In genomic region chr16:3027983-3028715, GRCh38 we compare ENCODE assay signal across 9 cellular contexts. TPM values are rescaled to one million over a fixed set of nuclear protein-coding genes. Genes with fewer than 3 reads are reported as not detected.
DNase-seq lines count a peak whose midpoint lies in the region; ATAC-seq and TF ChIP-seq lines count a peak whose summit lies in the region.
"Had no signal": no experiment of that assay in that cellular context is flagged by ENCODE, and none has a peak within 500 bp of the region (broad histone marks: within the 10 kb centered on the region; RNA-seq: fewer than 3 reads in every experiment).

No MANE protein-coding gene starts in this region.

- no peak overlapping the region for H3K27ac Mint-ChIP-seq in activated naive CD4-positive, alpha-beta T cell treated with anti-CD3 and anti-CD28 coated beads for 36 hours
- no peak overlapping the region for H3K27ac Mint-ChIP-seq in progenitor cell of endocrine pancreas

- peaks cover 11% of the 10 kb centered on the region for H3K36me3 Mint-ChIP-seq in activated naive CD4-positive, alpha-beta T cell treated with anti-CD3 and anti-CD28 coated beads for 36 hours (ENCODE audit: low read depth)
- H3K36me3 Mint-ChIP-seq in progenitor cell of endocrine pancreas (ENCODE audit: insufficient read depth) = peaks cover 8% of the 10 kb centered on the region

- intact Hi-C loops in activated naive CD4-positive, alpha-beta T cell treated with anti-CD3 and anti-CD28 coated beads for 36 hours (cut with micrococcal nuclease) = loop anchor here (1.0 kb wide), 1 partner anchor 25 kb away; no protein-coding TSS in a partner anchor
- intact Hi-C loops in Right ventricle myocardium inferior (cut with DNase I) = no loop called here
- intact Hi-C loops in vagina (cut with DNase I) = no loop called here

- no peaks in the 10 kb centered on the region for H3K9me3 Mint-ChIP-seq in activated naive CD4-positive, alpha-beta T cell treated with anti-CD3 and anti-CD28 coated beads for 36 hours
- no peaks in the 10 kb centered on the region for H3K9me3 Mint-ChIP-seq in progenitor cell of endocrine pancreas (ENCODE audit: low read depth)

- no peak overlapping the region for H3K4me3 Mint-ChIP-seq in activated naive CD4-positive, alpha-beta T cell treated with anti-CD3 and anti-CD28 coated beads for 36 hours
- no peak overlapping the region for H3K4me3 Mint-ChIP-seq in progenitor cell of endocrine pancreas (ENCODE audit: low read depth)

- H3K36me3 ChIP-seq in MG63 (peaks cover 24% of the 10 kb centered on the region), vagina (peaks cover 0 to 3% of the 10 kb centered on the region in 2 donors)

- DNase-seq in MG63 (peak; percentile 39), SK-N-DZ (ENCODE audit: low spot score) (peak; percentile 86), Right ventricle myocardium inferior (ENCODE audit: missing footprints) (peak; percentile 93), progenitor cell of endocrine pancreas (ENCODE audit: low spot score, unreplicated experiment) (peak; percentile 92), vagina (ENCODE audit: extremely low spot score in 2 of 2) (no peak)
- DNase-seq in activated naive CD4-positive, alpha-beta T cell treated with anti-CD3 and anti-CD28 coated beads for 36 hours = peak; percentile 90

- no peak for TF ChIP-seq POLR2A in vagina (IDR thresholded peaks at IDR 0.05)

- ATAC-seq in Right ventricle myocardium inferior (peak; percentile 36), GM18517 (IDR thresholded peaks at IDR 0.05; ENCODE audit: unreplicated experiment) (no peak)

- H3K4me3 ChIP-seq in MG63 = no peak overlapping the region
- H3K4me3 ChIP-seq in vagina = no peak overlapping the region

- H3K9me3 ChIP-seq in MG63 (no peaks in the 10 kb centered on the region), vagina (no peaks in the 10 kb centered on the region)

- CTCF ChIA-PET in activated naive CD4-positive, alpha-beta T cell treated with anti-CD3 and anti-CD28 coated beads for 36 hours (lab: Charles Lee) = interaction anchor here (0.9 to 17.7 kb wide), 18 partner anchors 8 to 145 kb away, joined by 3 to 310 read pairs (median 6); partner anchors contain the start of genes BICDL2, CLDN6, CLDN9 and FLYWCH2

- H3K27me3 ChIP-seq in MG63 (peaks cover 14% of the 10 kb centered on the region), vagina (peaks cover 6% of the 10 kb centered on the region)

- peaks cover 29% of the 10 kb centered on the region for H3K27me3 Mint-ChIP-seq in activated naive CD4-positive, alpha-beta T cell treated with anti-CD3 and anti-CD28 coated beads for 36 hours (ENCODE audit: low read depth)
- H3K27me3 Mint-ChIP-seq in progenitor cell of endocrine pancreas = peaks cover 14% of the 10 kb centered on the region

- peaks cover 26% of the 10 kb centered on the region for H3K4me1 Mint-ChIP-seq in activated naive CD4-positive, alpha-beta T cell treated with anti-CD3 and anti-CD28 coated beads for 36 hours (ENCODE audit: low read depth)
- H3K4me1 Mint-ChIP-seq in progenitor cell of endocrine pancreas (ENCODE audit: low read depth) = peaks cover 8% of the 10 kb centered on the region

- H3K4me1 ChIP-seq in vagina = peaks cover 38% of the 10 kb centered on the region

- no peak overlapping the region for H3K27ac ChIP-seq in vagina

- TF ChIP-seq CTCF in GM12873 (IDR thresholded peaks at IDR 0.05; ENCODE audit: insufficient read depth, low read depth, low read length, missing control alignments) = peak; percentile 86
- peak; percentile 88 for TF ChIP-seq CTCF in progenitor cell of endocrine pancreas (IDR thresholded peaks at IDR 0.05; ENCODE audit: unreplicated experiment)
- TF ChIP-seq CTCF in vagina (IDR thresholded peaks at IDR 0.05) = peak; percentile 15 to 52 (median 45)

RNA-seq across cellular contexts. Expression of gene THOC6, which starts 4.3 kb away (rescaled TPM):
- 63.2 and 118 TPM in 2 replicates for total RNA-seq in MG63 (2014; rRNA removed; shearing (Covaris generic); ENCODE audit: low replicate concordance)
- polyA plus RNA-seq in SK-N-DZ (2014; cell fraction: cytosol; rRNA removed) = 41.7 and 45.1 TPM in 2 replicates
- polyA plus RNA-seq in SK-N-DZ (2014; cell fraction: nucleus; rRNA removed) = 78.3 and 95.2 TPM in 2 replicates
- total RNA-seq in activated naive CD4-positive, alpha-beta T cell treated with anti-CD3 and anti-CD28 coated beads for 36 hours = 10 to 100 TPM; 40.6 to 41.0 TPM
- 12.9 TPM for total RNA-seq in Right ventricle myocardium inferior
- 44.1 and 47.4 TPM in 2 replicates for total RNA-seq in progenitor cell of endocrine pancreas
- total RNA-seq in vagina = 22.6 TPM

RNA-seq across cellular contexts. Expression of gene HCFC1R1, which starts 4.4 kb away (rescaled TPM):
- 2.9 and 60.7 TPM in 2 replicates for total RNA-seq in MG63 (2014; rRNA removed; shearing (Covaris generic); ENCODE audit: low replicate concordance)
- 30.6 and 31.8 TPM in 2 replicates for polyA plus RNA-seq in SK-N-DZ (2014; cell fraction: cytosol; rRNA removed)
- 38.4 and 41.5 TPM in 2 replicates for polyA plus RNA-seq in SK-N-DZ (2014; cell fraction: nucleus; rRNA removed)
- total RNA-seq in activated naive CD4-positive, alpha-beta T cell treated with anti-CD3 and anti-CD28 coated beads for 36 hours = 10 to 100 TPM; 22.6 to 26.8 TPM
- total RNA-seq in Right ventricle myocardium inferior (68.6 TPM), progenitor cell of endocrine pancreas (22.4 and 25.3 TPM in 2 replicates), vagina (39.0 TPM)

RNA-seq across cellular contexts. Expression of gene TNFRSF12A, which starts 8.0 kb away (rescaled TPM):
- 541 and 602 TPM in 2 replicates for total RNA-seq in MG63 (2014; rRNA removed; shearing (Covaris generic); ENCODE audit: low replicate concordance)
- polyA plus RNA-seq in SK-N-DZ (2014; cell fraction: cytosol; rRNA removed) = 0.36 and 0.38 TPM in 2 replicates
- polyA plus RNA-seq in SK-N-DZ (2014; cell fraction: nucleus; rRNA removed) = 1.5 and 5.6 TPM in 2 replicates
- total RNA-seq in activated naive CD4-positive, alpha-beta T cell treated with anti-CD3 and anti-CD28 coated beads for 36 hours = under 1 TPM; 0.88 to 0.96 TPM
- total RNA-seq in Right ventricle myocardium inferior (42.8 TPM), progenitor cell of endocrine pancreas (44.3 and 57.4 TPM in 2 replicates), vagina (12.3 TPM)

RNA-seq across cellular contexts. Expression of gene BICDL2, which starts 8.6 kb away (rescaled TPM):
- total RNA-seq in MG63 (2014; rRNA removed; shearing (Covaris generic); ENCODE audit: low replicate concordance) = not detected in 2 replicates
- polyA plus RNA-seq in SK-N-DZ (2014; cell fraction: cytosol; rRNA removed) = not detected in 2 replicates
- 0.73 TPM in 1 of 2 replicates, not detected in the other for polyA plus RNA-seq in SK-N-DZ (2014; cell fraction: nucleus; rRNA removed)
- not detected for total RNA-seq in activated naive CD4-positive, alpha-beta T cell treated with anti-CD3 and anti-CD28 coated beads for 36 hours
- total RNA-seq in Right ventricle myocardium inferior = not detected
- 10.4 and 11.7 TPM in 2 replicates for total RNA-seq in progenitor cell of endocrine pancreas
- 52.5 TPM for total RNA-seq in vagina
- total RNA-seq: myocyte had no signal

RNA-seq across cellular contexts. Expression of gene CLDN6, which starts 10.2 kb away (rescaled TPM):
- total RNA-seq in MG63 (2014; rRNA removed; shearing (Covaris generic); ENCODE audit: low replicate concordance) = not detected in 2 replicates
- polyA plus RNA-seq in SK-N-DZ (2014; cell fraction: cytosol; rRNA removed) = not detected in 2 replicates
- polyA plus RNA-seq in SK-N-DZ (2014; cell fraction: nucleus; rRNA removed) = 0.17 TPM in 1 of 2 replicates, not detected in the other
- total RNA-seq in activated naive CD4-positive, alpha-beta T cell treated with anti-CD3 and anti-CD28 coated beads for 36 hours = not detected
- not detected for total RNA-seq in Right ventricle myocardium inferior
- total RNA-seq in progenitor cell of endocrine pancreas = 563 and 578 TPM in 2 replicates
- total RNA-seq in vagina = not detected
- total RNA-seq: myocyte had no signal

Comparison
In these comparisons a context has a peak if more than half of its experiments do, and no peak if none do; other contexts are left out.
1. DNase-seq: peak in MG63 (single experiment), SK-N-DZ (single experiment), activated naive CD4-positive, alpha-beta T cell treated with anti-CD3 and anti-CD28 coated beads for 36 hours (single experiment), Right ventricle myocardium inferior (single experiment) and progenitor cell of endocrine pancreas (single experiment); none in vagina (0 of 2).
2. Peak in every context shown above with its lines, with median percentiles within 50 percentile points of each other: CTCF ChIP-seq.